ENCODE assay signal across 10 cellular contexts in the genomic region with DNA sequence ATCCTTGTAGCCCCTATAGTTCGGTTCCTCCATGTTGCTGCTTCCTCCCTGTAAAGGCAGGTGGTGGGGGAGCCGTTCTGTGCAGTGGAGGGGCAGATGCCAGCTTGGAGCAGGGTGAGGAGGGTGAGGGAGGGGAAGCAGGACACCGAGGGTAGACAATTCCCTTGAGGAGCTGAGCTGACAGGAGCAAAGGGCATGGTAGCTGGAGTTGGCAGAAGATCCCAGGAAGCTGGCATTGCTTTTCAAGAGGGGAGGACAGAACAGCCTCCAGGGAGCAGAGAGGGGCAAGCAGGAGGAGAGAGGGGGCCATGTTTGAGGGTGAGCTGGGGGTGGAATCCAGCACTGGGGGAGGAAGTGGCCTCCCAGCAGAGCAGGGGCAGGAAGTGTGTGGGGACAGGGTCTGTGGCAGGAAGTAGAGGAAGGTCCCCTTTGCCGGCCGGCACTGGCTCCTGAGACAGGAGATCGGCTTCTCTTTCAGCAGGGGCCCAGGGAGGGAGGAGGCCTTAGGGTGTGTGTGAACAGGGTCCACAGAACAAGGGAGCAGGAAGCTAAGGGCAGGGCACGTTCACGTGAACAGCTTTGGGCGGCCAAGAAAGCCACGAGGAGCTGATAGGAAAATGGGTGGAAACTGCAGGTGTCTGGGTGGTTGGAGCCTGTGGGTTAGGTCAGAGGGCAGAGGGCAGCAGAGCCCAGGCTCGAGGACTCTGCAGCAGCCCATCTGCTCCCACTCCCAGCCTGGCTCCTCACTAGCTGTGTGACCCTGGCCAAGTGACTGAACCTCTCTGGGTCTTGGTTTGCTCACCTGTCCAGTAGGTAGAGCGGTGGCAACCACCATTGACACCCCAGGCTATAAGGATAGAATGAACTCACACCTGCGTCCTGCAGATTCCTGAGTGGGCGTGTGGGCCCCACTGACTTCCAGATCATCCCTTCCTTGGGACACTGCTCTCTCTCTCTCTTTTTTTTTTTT. TPM values are rescaled to one million over a fixed set of nuclear protein-coding genes. Genes with fewer than 3 reads are reported as not detected.
A peak's percentile ranks its signal among the peaks of the same experiment; 100 is the strongest.
DNase-seq lines count a peak whose midpoint lies in the region; ATAC-seq, FAIRE-seq and TF ChIP-seq lines count a peak whose summit lies in the region.
"Had no signal": no experiment of that assay in that cellular context is flagged by ENCODE, and none has a peak within 500 bp of the region (broad histone marks: within the 10 kb centered on the region; RNA-seq: fewer than 3 reads in every experiment).

No MANE protein-coding gene starts in this region.

- peaks cover 28% of the 10 kb centered on the region for H3K4me1 Mint-ChIP-seq in activated CD4-positive, alpha-beta T cell treated with anti-CD3 and anti-CD28 coated beads, Interleukin-2, amount 10 ng/mL, durations not matched to agents 24 days and 14 days
- peaks cover 53% of the 10 kb centered on the region for H3K4me1 Mint-ChIP-seq in activated CD8-positive, alpha-beta T cell treated with anti-CD3 and anti-CD28 coated beads for 36 hours (ENCODE audit: low read depth)

- peaks cover 1% of the 10 kb centered on the region for H3K36me3 Mint-ChIP-seq in activated CD4-positive, alpha-beta T cell treated with anti-CD3 and anti-CD28 coated beads, Interleukin-2, amount 10 ng/mL, durations not matched to agents 24 days and 14 days (ENCODE audit: low read depth)
- peaks cover 2% of the 10 kb centered on the region for H3K36me3 Mint-ChIP-seq in activated CD8-positive, alpha-beta T cell treated with anti-CD3 and anti-CD28 coated beads for 36 hours (ENCODE audit: low read depth)

- CTCF ChIA-PET in activated CD8-positive, alpha-beta T cell treated with anti-CD3 and anti-CD28 coated beads for 36 hours (lab: Charles Lee), result interaction anchor here (0.8 to 1.7 kb wide), 3 partner anchors 13 to 85 kb away, joined by 3 to 7 read pairs (median 3); no protein-coding TSS in a partner anchor

- peak overlapping the region; percentile 81 for H3K4me3 Mint-ChIP-seq in activated CD4-positive, alpha-beta T cell treated with anti-CD3 and anti-CD28 coated beads, Interleukin-2, amount 10 ng/mL, durations not matched to agents 24 days and 14 days
- peak overlapping the region; percentile 72 for H3K4me3 Mint-ChIP-seq in activated CD8-positive, alpha-beta T cell treated with anti-CD3 and anti-CD28 coated beads for 36 hours

- H3K4me3 ChIP-seq in right lobe of liver (no peak overlapping the region), thymus (ENCODE audit: low read length) (no peak overlapping the region)

- no peak for TF ChIP-seq POLR2A in right lobe of liver (IDR thresholded peaks at IDR 0.05)

- WGBS in right lobe of liver (ENCODE audit: insufficient coverage, low coverage, low lambda C conversion rate, missing lambda C conversion rate), result 35% methylated on average over 8 of the region's 14 CpGs
- 18% methylated on average over 14 of the region's 14 CpGs for WGBS in thymus

- peak; percentile 92 for ATAC-seq in activated CD8-positive, alpha-beta T cell treated with anti-CD3 and anti-CD28 coated beads for 36 hours
- peak; percentile 10 to 50 (median 30) for ATAC-seq in right lobe of liver
- ATAC-seq in HG03135 (IDR thresholded peaks at IDR 0.05; ENCODE audit: unreplicated experiment), result no peak
- ATAC-seq: HCT116 had no signal

- H3K9me3 Mint-ChIP-seq in activated CD4-positive, alpha-beta T cell treated with anti-CD3 and anti-CD28 coated beads, Interleukin-2, amount 10 ng/mL, durations not matched to agents 24 days and 14 days, result no peaks in the 10 kb centered on the region
- no peaks in the 10 kb centered on the region for H3K9me3 Mint-ChIP-seq in activated CD8-positive, alpha-beta T cell treated with anti-CD3 and anti-CD28 coated beads for 36 hours

- TF ChIP-seq CTCF in activated CD8-positive, alpha-beta T cell treated with anti-CD3 and anti-CD28 coated beads for 36 hours (IDR thresholded peaks at IDR 0.05), result no peak
- TF ChIP-seq CTCF in right lobe of liver (IDR thresholded peaks at IDR 0.05) (no peak), D721Med (IDR thresholded peaks at IDR 0.05; ENCODE audit: insufficient read depth, missing control alignments) (no peak)

- peaks cover 0 to 11% (median 0%) of the 10 kb centered on the region in 4 donors for H3K4me1 ChIP-seq in right lobe of liver
- peaks cover 20% of the 10 kb centered on the region for H3K4me1 ChIP-seq in thymus (ENCODE audit: control insufficient read depth, insufficient read depth, low read length)

- FAIRE-seq in D721Med (lab: Jason Lieb, UNC), result no peak

- POLR2A ChIA-PET in activated CD8-positive, alpha-beta T cell treated with anti-CD3 and anti-CD28 coated beads for 36 hours (lab: Charles Lee), result interaction anchor here (0.8 to 2.0 kb wide), 6 partner anchors 9 to 44 kb away, joined by 3 to 5 read pairs (median 4); no protein-coding TSS in a partner anchor

- H3K27me3 ChIP-seq in right lobe of liver, result no peaks in the 10 kb centered on the region
- H3K27me3 ChIP-seq in thymus (ENCODE audit: control insufficient read depth, insufficient read depth), result no peaks in the 10 kb centered on the region

- peak overlapping the region; percentile 98 for H3K27ac Mint-ChIP-seq in activated CD4-positive, alpha-beta T cell treated with anti-CD3 and anti-CD28 coated beads, Interleukin-2, amount 10 ng/mL, durations not matched to agents 24 days and 14 days
- H3K27ac Mint-ChIP-seq in activated CD8-positive, alpha-beta T cell treated with anti-CD3 and anti-CD28 coated beads for 36 hours, result peak overlapping the region; percentile 98

- DNase-seq in activated CD4-positive, alpha-beta T cell treated with anti-CD3 and anti-CD28 coated beads, Interleukin-2, amount 10 ng/mL, durations not matched to agents 24 days and 14 days, result peak; percentile 84
- DNase-seq in activated CD4-positive, alpha-beta T cell treated with anti-CD3 and anti-CD28 coated beads, Interleukin-2, amount 50 U/mL, for 1 hour, result no peak
- peak; percentile 75 for DNase-seq in activated CD8-positive, alpha-beta T cell treated with anti-CD3 and anti-CD28 coated beads for 36 hours
- DNase-seq in right lobe of liver (no peak), D721Med (ENCODE audit: insufficient read length, low spot score) (no peak), DMS79 treated with DMSO at 0.1 percent for 48 hours (lab: John Stamatoyannopoulos, UW) (no peak)

- H3K27ac ChIP-seq in right lobe of liver (no peak overlapping the region), thymus (ENCODE audit: low read depth) (peak overlapping the region; percentile 87)

- no peaks in the 10 kb centered on the region for H3K9me3 ChIP-seq in right lobe of liver
- H3K9me3 ChIP-seq in thymus (ENCODE audit: control insufficient read depth), result no peaks in the 10 kb centered on the region

- no peaks in the 10 kb centered on the region for H3K36me3 ChIP-seq in right lobe of liver
- H3K36me3 ChIP-seq in thymus (ENCODE audit: control insufficient read depth, insufficient read depth), result peaks cover 3% of the 10 kb centered on the region

- intact Hi-C loops in activated CD4-positive, alpha-beta T cell treated with anti-CD3 and anti-CD28 coated beads, Interleukin-2, amount 10 ng/mL, durations not matched to agents 24 days and 14 days (cut with micrococcal nuclease), result no loop called here
- intact Hi-C loops in activated CD8-positive, alpha-beta T cell treated with anti-CD3 and anti-CD28 coated beads for 36 hours (cut with micrococcal nuclease), result no loop called here
- intact Hi-C loops in right lobe of liver (cut with DNase I), result no loop called here

- H3K27me3 Mint-ChIP-seq in activated CD4-positive, alpha-beta T cell treated with anti-CD3 and anti-CD28 coated beads, Interleukin-2, amount 10 ng/mL, durations not matched to agents 24 days and 14 days, result no peaks in the 10 kb centered on the region
- H3K27me3 Mint-ChIP-seq in activated CD8-positive, alpha-beta T cell treated with anti-CD3 and anti-CD28 coated beads for 36 hours, result no peaks in the 10 kb centered on the region

RNA-seq across cellular contexts. Expression of a gene that starts 17.5 kb away (rescaled TPM):
- total RNA-seq in activated CD4-positive, alpha-beta T cell treated with anti-CD3 and anti-CD28 coated beads, Interleukin-2, amount 10 ng/mL, durations not matched to agents 24 days and 14 days, result 0.17 and 0.28 TPM in 2 replicates
- 1 to 10 TPM in 1 of 2 experiments, under 1 TPM in 1; 0.95 to 1.2 TPM for total RNA-seq in activated CD8-positive, alpha-beta T cell treated with anti-CD3 and anti-CD28 coated beads for 36 hours
- total RNA-seq in right lobe of liver, result 10 to 100 TPM in 1 of 6 experiments, 1 to 10 TPM in 5; 3.0 to 12.4 (median 7.3) TPM
- polyA plus RNA-seq in thymus, result 16.1 TPM

RNA-seq across cellular contexts. Expression of a gene that starts 47.5 kb away (rescaled TPM):
- 1.3 and 1.9 TPM in 2 replicates for total RNA-seq in activated CD4-positive, alpha-beta T cell treated with anti-CD3 and anti-CD28 coated beads, Interleukin-2, amount 10 ng/mL, durations not matched to agents 24 days and 14 days
- 10 to 100 TPM; 24.7 to 25.7 TPM for total RNA-seq in activated CD8-positive, alpha-beta T cell treated with anti-CD3 and anti-CD28 coated beads for 36 hours
- total RNA-seq in right lobe of liver, result not detected
- polyA plus RNA-seq in thymus, result 11.5 TPM
- total RNA-seq: fibroblast of villous mesenchyme had no signal

Comparison
In these comparisons a context has a peak if more than half of its experiments do, and no peak if none do; other contexts are left out.
1. DNase-seq: peak in activated CD4-positive, alpha-beta T cell treated with anti-CD3 and anti-CD28 coated beads, Interleukin-2, amount 10 ng/mL, durations not matched to agents 24 days and 14 days (single experiment) and activated CD8-positive, alpha-beta T cell treated with anti-CD3 and anti-CD28 coated beads for 36 hours (single experiment); none in activated CD4-positive, alpha-beta T cell treated with anti-CD3 and anti-CD28 coated beads, Interleukin-2, amount 50 U/mL, for 1 hour (single experiment), right lobe of liver (0 of 3), D721Med (single experiment) and DMS79 treated with DMSO at 0.1 percent for 48 hours (single experiment).